ENCODE assay signal across 31 cellular contexts in genomic region chr1:48889088-48889487, GRCh38.
DNase-seq lines count a peak whose midpoint lies in the region; ATAC-seq and TF ChIP-seq lines count a peak whose summit lies in the region.
"Had no signal": no experiment of that assay in that cellular context is flagged by ENCODE, and none has a peak within 500 bp of the region (broad histone marks: within the 10 kb centered on the region; RNA-seq: fewer than 3 reads in every experiment).

No MANE protein-coding gene starts in this region.

- peak; percentile 38 for DNase-seq in BE2C
- peak; percentile 55 for DNase-seq in NCI-H1436 (lab: John Stamatoyannopoulos, UW)
- peak; percentile 52 for DNase-seq in NCI-H2171 treated with DMSO at 0.1 percent for 48 hours (lab: John Stamatoyannopoulos, UW)
- DNase-seq in SW480 (ENCODE audit: low spot score): no peak
- no peak for DNase-seq in upper lobe of left lung
- DNase-seq in left lobe of liver (ENCODE audit: low spot score): no peak
- DNase-seq: activated CD4-positive, alpha-beta memory T cell treated with anti-CD3 and anti-CD28 coated beads, Interleukin-2, amount 10 ng/mL, durations not matched to agents 7 days and 5 days; activated CD4-positive, alpha-beta T cell treated with anti-CD3 and anti-CD28 coated beads for 1 hour; activated CD8-positive, alpha-beta memory T cell treated with anti-CD3 and anti-CD28 coated beads, Interleukin-2, amount 50 U/mL, for 48 hours; activated naive CD4-positive, alpha-beta T cell treated with anti-CD3 and anti-CD28 coated beads for 36 hours; AML-193; CD4-positive, alpha-beta T cell; central memory CD4-positive, alpha-beta T cell; effector memory CD8-positive, alpha-beta T cell; H7; KBM-7; midbrain; naive B cell; NCI-H187; NCI-H510A treated with DMSO at 0.1 percent for 48 hours; posterior cingulate gyrus; right cardiac atrium; stimulated activated CD4-positive, alpha-beta T cell treated with anti-CD3 and anti-CD28 coated beads, Interleukin-1b, Interleukin-23, amount 100 ng/mL, for 48 hours; stimulated activated naive CD8-positive, alpha-beta T cell treated with anti-CD3 and anti-CD28 coated beads, Interleukin-15, Interleukin-2, amounts not matched to agents 100 U/mL and 50 U/mL, for 24 hours; testis had no signal

- H3K4me1 ChIP-seq in BE2C (peaks cover 12% of the 10 kb centered on the region; the same call in 1 of the 2 replicates), upper lobe of left lung (no peaks in the 10 kb centered on the region)
- H3K4me1 ChIP-seq: A549, testis had no signal

- H3K9me3 ChIP-seq in BE2C: no peaks in the 10 kb centered on the region
- H3K9me3 ChIP-seq in upper lobe of left lung: no peaks in the 10 kb centered on the region
- H3K9me3 ChIP-seq: A549, neutrophil, testis had no signal

- H3K36me3 ChIP-seq in BE2C (no peaks in the 10 kb centered on the region), upper lobe of left lung (no peaks in the 10 kb centered on the region)
- H3K36me3 ChIP-seq: neutrophil had no signal

- TF ChIP-seq EP300 in upper lobe of left lung (IDR thresholded peaks at IDR 0.05): no peak

- no peak overlapping the region for H3K27ac ChIP-seq in upper lobe of left lung
- H3K27ac ChIP-seq: A549, HL-60, neutrophil, testis had no signal

- TF ChIP-seq CTCF in BE2C (IDR thresholded peaks at IDR 0.05; ENCODE audit: low read depth, low read length) (no peak), upper lobe of left lung (IDR thresholded peaks at IDR 0.05) (no peak)

- TF ChIP-seq POLR2A in upper lobe of left lung (IDR thresholded peaks at IDR 0.05): no peak

- no peaks in the 10 kb centered on the region for H3K27me3 ChIP-seq in BE2C
- no peaks in the 10 kb centered on the region for H3K27me3 ChIP-seq in upper lobe of left lung
- H3K27me3 ChIP-seq: neutrophil, testis had no signal

- no peak overlapping the region for H3K4me3 ChIP-seq in BE2C (ENCODE audit: low read depth, low read length)
- H3K4me3 ChIP-seq in upper lobe of left lung: no peak overlapping the region
- H3K4me3 ChIP-seq: A549, testis had no signal

- WGBS in upper lobe of left lung, 2 donors: 47 to 74% methylated on average over 4 of the region's 4 CpGs

- ATAC-seq in SK-N-SH treated with all-trans-retinoic acid at 6 μM for 48 hours (0 out of 3 replicates have a peak, but pooled peaks have one; percentile 31), HG03469 (IDR thresholded peaks at IDR 0.05; ENCODE audit: unreplicated experiment) (no peak), upper lobe of left lung (ENCODE audit: low FRiP score in 2 of 2) (no peak), left lobe of liver (no peak)
- ATAC-seq: A549; effector memory CD8-positive, alpha-beta T cell; right cardiac atrium; Right ventricle myocardium inferior; stimulated activated naive CD8-positive, alpha-beta T cell treated with anti-CD3 and anti-CD28 coated beads, Interleukin-15, Interleukin-2, amounts not matched to agents 100 U/mL and 50 U/mL, for 24 hours had no signal

TF ChIP-seq in SK-N-SH treated with all-trans-retinoic acid at 6 μM for 48 hours, 23 proteins besides CTCF, POLR2A, EP300 and RAD21:
- TF ChIP-seq GLIS3 (CRISPR knock-in tag; IDR thresholded peaks at IDR 0.05) (0 out of 2 replicates have a peak, but pooled peaks have one; percentile 4), TCF4 (CRISPR knock-in tag; IDR thresholded peaks at IDR 0.05; ENCODE audit: borderline replicate concordance) (peak; percentile 95), ZFP3 (CRISPR knock-in tag; IDR thresholded peaks at IDR 0.05) (no peak), PATZ1 (CRISPR knock-in tag; IDR thresholded peaks at IDR 0.05; ENCODE audit: borderline replicate concordance) (no peak)
- TF ChIP-seq, protein P1, sequence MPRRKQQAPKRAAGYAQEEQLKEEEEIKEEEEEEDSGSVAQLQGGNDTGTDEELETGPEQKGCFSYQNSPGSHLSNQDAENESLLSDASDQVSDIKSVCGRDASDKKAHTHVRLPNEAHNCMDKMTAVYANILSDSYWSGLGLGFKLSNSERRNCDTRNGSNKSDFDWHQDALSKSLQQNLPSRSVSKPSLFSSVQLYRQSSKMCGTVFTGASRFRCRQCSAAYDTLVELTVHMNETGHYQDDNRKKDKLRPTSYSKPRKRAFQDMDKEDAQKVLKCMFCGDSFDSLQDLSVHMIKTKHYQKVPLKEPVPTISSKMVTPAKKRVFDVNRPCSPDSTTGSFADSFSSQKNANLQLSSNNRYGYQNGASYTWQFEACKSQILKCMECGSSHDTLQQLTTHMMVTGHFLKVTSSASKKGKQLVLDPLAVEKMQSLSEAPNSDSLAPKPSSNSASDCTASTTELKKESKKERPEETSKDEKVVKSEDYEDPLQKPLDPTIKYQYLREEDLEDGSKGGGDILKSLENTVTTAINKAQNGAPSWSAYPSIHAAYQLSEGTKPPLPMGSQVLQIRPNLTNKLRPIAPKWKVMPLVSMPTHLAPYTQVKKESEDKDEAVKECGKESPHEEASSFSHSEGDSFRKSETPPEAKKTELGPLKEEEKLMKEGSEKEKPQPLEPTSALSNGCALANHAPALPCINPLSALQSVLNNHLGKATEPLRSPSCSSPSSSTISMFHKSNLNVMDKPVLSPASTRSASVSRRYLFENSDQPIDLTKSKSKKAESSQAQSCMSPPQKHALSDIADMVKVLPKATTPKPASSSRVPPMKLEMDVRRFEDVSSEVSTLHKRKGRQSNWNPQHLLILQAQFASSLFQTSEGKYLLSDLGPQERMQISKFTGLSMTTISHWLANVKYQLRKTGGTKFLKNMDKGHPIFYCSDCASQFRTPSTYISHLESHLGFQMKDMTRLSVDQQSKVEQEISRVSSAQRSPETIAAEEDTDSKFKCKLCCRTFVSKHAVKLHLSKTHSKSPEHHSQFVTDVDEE (CRISPR knock-in tag; IDR thresholded peaks at IDR 0.05): peak; percentile 84

Comparison
In these comparisons a context has a peak if more than half of its experiments do, and no peak if none do; other contexts are left out.
1. DNase-seq: peak in BE2C (single experiment), NCI-H1436 (single experiment) and NCI-H2171 treated with DMSO at 0.1 percent for 48 hours (single experiment); none in SW480 (single experiment), upper lobe of left lung (0 of 2) and left lobe of liver (single experiment).